ENCODE assay signal across 11 cellular contexts in genomic region chr9:99056876-99057664, GRCh38. TPM values are rescaled to one million over a fixed set of nuclear protein-coding genes. Genes with fewer than 3 reads are reported as not detected.
A peak's percentile ranks its signal among the peaks of the same experiment; 100 is the strongest.
DNase-seq lines count a peak whose midpoint lies in the region; ATAC-seq and TF ChIP-seq lines count a peak whose summit lies in the region.
"Had no signal": no experiment of that assay in that cellular context is flagged by ENCODE, and none has a peak within 500 bp of the region (broad histone marks: within the 10 kb centered on the region; RNA-seq: fewer than 3 reads in every experiment).

No MANE protein-coding gene starts in this region.

- H3K27me3 Mint-ChIP-seq in activated CD4-positive, alpha-beta T cell treated with anti-CD3 and anti-CD28 coated beads for 36 hours, result peaks cover 2% of the 10 kb centered on the region
- H3K27me3 Mint-ChIP-seq in dendritic cell treated with granulocyte-macrophage colony-stimulating factor and Interleukin-4, amounts not matched to agents 40 ng/mL and 50 ng/mL, for 4 days, result peaks cover 29% of the 10 kb centered on the region
- peaks cover 46% of the 10 kb centered on the region for H3K27me3 Mint-ChIP-seq in Calu3 (ENCODE audit: unreplicated experiment)

- H3K4me2 ChIP-seq in PC-9 (peak overlapping the region; percentile 12; the same call in 1 of the 2 replicates), smooth muscle cell (peak overlapping the region; percentile 56)

- H3K4me1 ChIP-seq in PC-9 (replicated peaks; ENCODE audit: insufficient read depth) (peaks cover 67% of the 10 kb centered on the region), smooth muscle cell (ENCODE audit: low read depth) (peaks cover 8% of the 10 kb centered on the region)

- no peaks in the 10 kb centered on the region for H3K9me3 Mint-ChIP-seq in activated CD4-positive, alpha-beta T cell treated with anti-CD3 and anti-CD28 coated beads for 36 hours (ENCODE audit: low read depth)
- H3K9me3 Mint-ChIP-seq in dendritic cell treated with granulocyte-macrophage colony-stimulating factor and Interleukin-4, amounts not matched to agents 40 ng/mL and 50 ng/mL, for 4 days, result no peaks in the 10 kb centered on the region
- H3K9me3 Mint-ChIP-seq in Calu3 (ENCODE audit: low read depth, unreplicated experiment), result peaks cover 2% of the 10 kb centered on the region
- H3K9me3 Mint-ChIP-seq: nephron, type B pancreatic cell had no signal

- H4K20me1 ChIP-seq in PC-9 (ENCODE audit: insufficient read depth) (no peaks in the 10 kb centered on the region), smooth muscle cell (ENCODE audit: low read depth) (no peaks in the 10 kb centered on the region)

- H2AFZ ChIP-seq in PC-9 (no peak overlapping the region), smooth muscle cell (ENCODE audit: low read depth) (no peak overlapping the region)

- peak overlapping the region; percentile 35 for H3K4me3 Mint-ChIP-seq in activated CD4-positive, alpha-beta T cell treated with anti-CD3 and anti-CD28 coated beads for 36 hours
- peak overlapping the region; percentile 48 for H3K4me3 Mint-ChIP-seq in dendritic cell treated with granulocyte-macrophage colony-stimulating factor and Interleukin-4, amounts not matched to agents 40 ng/mL and 50 ng/mL, for 4 days
- H3K4me3 Mint-ChIP-seq in Calu3 (ENCODE audit: low read depth, unreplicated experiment), result no peak overlapping the region
- H3K4me3 Mint-ChIP-seq: nephron, type B pancreatic cell had no signal

- TF ChIP-seq CTCF in PC-9 (conservative IDR thresholded peaks at IDR 0.05), result no peak
- TF ChIP-seq CTCF in smooth muscle cell (IDR thresholded peaks at IDR 0.05; ENCODE audit: borderline replicate concordance, insufficient read depth, poor library complexity, severe bottlenecking), result no peak
- no peak for TF ChIP-seq CTCF in Calu3 (IDR thresholded peaks at IDR 0.05; ENCODE audit: unreplicated experiment)

- intact Hi-C loops in activated CD4-positive, alpha-beta T cell treated with anti-CD3 and anti-CD28 coated beads for 36 hours (cut with DNase I, micrococcal nuclease), result loop anchor here in 1 of 2 experiments (1.0 to 5.0 kb wide), 5 partner anchors 62 to 755 kb away; partner anchors contain the start of gene GALNT12
- intact Hi-C loops in PC-9 (cut with micrococcal nuclease; ENCODE audit: unreplicated experiment), result loop anchor here (10.0 kb wide), 1 partner anchor 52 kb away; no protein-coding TSS in a partner anchor
- intact Hi-C loops in dendritic cell treated with granulocyte-macrophage colony-stimulating factor and Interleukin-4, amounts not matched to agents 40 ng/mL and 50 ng/mL, for 4 days (cut with micrococcal nuclease), result loop anchor here (2.0 to 5.0 kb wide), 2 partner anchors 50 to 56 kb away; partner anchors contain the start of gene TGFBR1
- intact Hi-C loops in Calu3 (cut with micrococcal nuclease; ENCODE audit: unreplicated experiment), result no loop called here

- no peaks in the 10 kb centered on the region for H3K36me3 ChIP-seq in PC-9 (ENCODE audit: low read depth)
- no peaks in the 10 kb centered on the region for H3K36me3 ChIP-seq in smooth muscle cell (ENCODE audit: low read depth)

- ATAC-seq in activated CD4-positive, alpha-beta T cell treated with anti-CD3 and anti-CD28 coated beads for 36 hours, result peak; percentile 52
- no peak for ATAC-seq in GM21526 (IDR thresholded peaks at IDR 0.05; ENCODE audit: low FRiP score, unreplicated experiment)

- peak overlapping the region; percentile 92 for H3K27ac ChIP-seq in PC-9
- H3K27ac ChIP-seq in smooth muscle cell (ENCODE audit: low read depth), result peak overlapping the region; percentile 86

- H3K36me3 Mint-ChIP-seq in activated CD4-positive, alpha-beta T cell treated with anti-CD3 and anti-CD28 coated beads for 36 hours (ENCODE audit: low read depth), result no peaks in the 10 kb centered on the region
- no peaks in the 10 kb centered on the region for H3K36me3 Mint-ChIP-seq in dendritic cell treated with granulocyte-macrophage colony-stimulating factor and Interleukin-4, amounts not matched to agents 40 ng/mL and 50 ng/mL, for 4 days (ENCODE audit: low read depth)
- H3K36me3 Mint-ChIP-seq in Calu3 (ENCODE audit: insufficient read depth, unreplicated experiment), result no peaks in the 10 kb centered on the region
- H3K36me3 Mint-ChIP-seq: type B pancreatic cell had no signal

- DNase-seq in activated CD4-positive, alpha-beta T cell treated with anti-CD3 and anti-CD28 coated beads for 36 hours, result peak; percentile 55
- DNase-seq in activated CD4-positive, alpha-beta T cell treated with anti-CD3 and anti-CD28 coated beads for 1 hour, result no peak
- DNase-seq in PC-9 (peak in 1 of 2 experiments; percentile 82), smooth muscle cell (lab: John Stamatoyannopoulos, UW; ENCODE audit: unreplicated experiment) (no peak), NCI-H510A (lab: John Stamatoyannopoulos, UW) (no peak), Calu3 (no peak)
- DNase-seq: NCI-H2227 treated with DMSO at 0.1 percent for 48 hours had no signal

- BruUV-seq in PC-9 (replicated peaks; lab: Mats Ljungman, UMichigan), result no TSS peak
- no TSS peak for BruUV-seq in Calu3 (replicated peaks; lab: Mats Ljungman, UMichigan)

- H3K79me2 ChIP-seq in PC-9 (ENCODE audit: low read depth) (no peaks in the 10 kb centered on the region), smooth muscle cell (ENCODE audit: low read depth) (no peaks in the 10 kb centered on the region)

- H3K4me1 Mint-ChIP-seq in activated CD4-positive, alpha-beta T cell treated with anti-CD3 and anti-CD28 coated beads for 36 hours, result peaks cover 68% of the 10 kb centered on the region
- H3K4me1 Mint-ChIP-seq in dendritic cell treated with granulocyte-macrophage colony-stimulating factor and Interleukin-4, amounts not matched to agents 40 ng/mL and 50 ng/mL, for 4 days (ENCODE audit: low read depth), result peaks cover 70% of the 10 kb centered on the region
- H3K4me1 Mint-ChIP-seq in Calu3 (ENCODE audit: low read depth, unreplicated experiment), result no peaks in the 10 kb centered on the region

- H3K4me3 ChIP-seq in PC-9 (no peak overlapping the region), smooth muscle cell (no peak overlapping the region)

- H3F3A ChIP-seq in PC-9 (ENCODE audit: insufficient read depth, low read depth) (peaks cover 23% of the 10 kb centered on the region), smooth muscle cell (ENCODE audit: low read depth) (peaks cover 35% of the 10 kb centered on the region)

- POLR2A ChIA-PET in activated CD4-positive, alpha-beta T cell treated with anti-CD3 and anti-CD28 coated beads for 36 hours (lab: Charles Lee), result no interaction called here
- POLR2A ChIA-PET in PC-9 (lab: Charles Lee; ENCODE audit: unreplicated experiment), result no interaction called here

- WGBS in smooth muscle cell (ENCODE audit: low lambda C conversion rate), result 51% methylated on average over 6 of the region's 6 CpGs

- H3K9me3 ChIP-seq in PC-9 (ENCODE audit: insufficient read depth, low read depth) (no peaks in the 10 kb centered on the region; the same call in 1 of the 2 replicates), smooth muscle cell (replicated peaks; ENCODE audit: low read depth) (no peaks in the 10 kb centered on the region)

- H3K27ac Mint-ChIP-seq in activated CD4-positive, alpha-beta T cell treated with anti-CD3 and anti-CD28 coated beads for 36 hours, result peak overlapping the region; percentile 24
- H3K27ac Mint-ChIP-seq in dendritic cell treated with granulocyte-macrophage colony-stimulating factor and Interleukin-4, amounts not matched to agents 40 ng/mL and 50 ng/mL, for 4 days, result peak overlapping the region; percentile 93
- H3K27ac Mint-ChIP-seq in Calu3 (ENCODE audit: unreplicated experiment), result no peak overlapping the region
- H3K27ac Mint-ChIP-seq: nephron, type B pancreatic cell had no signal

- H3K9ac ChIP-seq in smooth muscle cell (ENCODE audit: low read depth), result peak overlapping the region; percentile 32

- H3K27me3 ChIP-seq in PC-9 (ENCODE audit: insufficient read depth, low read depth) (no peaks in the 10 kb centered on the region), smooth muscle cell (ENCODE audit: low read depth) (no peaks in the 10 kb centered on the region)

- no peaks in the 10 kb centered on the region; the same call in 1 of the 2 replicates for H3K9me2 ChIP-seq in PC-9 (ENCODE audit: insufficient read depth)

- CTCF ChIA-PET in activated CD4-positive, alpha-beta T cell treated with anti-CD3 and anti-CD28 coated beads for 36 hours (lab: Charles Lee), result interaction anchor here (1.1 kb wide), 1 partner anchor 76 kb away, joined by 3 read pairs; no protein-coding TSS in a partner anchor
- CTCF ChIA-PET in PC-9 (lab: Charles Lee) (no interaction called here), Calu3 (lab: Charles Lee) (no interaction called here)

RNA-seq across cellular contexts. Expression of gene TGFBR1, which starts 47.8 kb away (rescaled TPM):
- total RNA-seq in activated CD4-positive, alpha-beta T cell treated with anti-CD3 and anti-CD28 coated beads for 36 hours, result 10 to 100 TPM; 18.6 to 19.3 TPM
- total RNA-seq in PC-9 (2021), result 17.1 and 18.3 TPM in 2 replicates
- 240 and 267 TPM in 2 replicates for total RNA-seq in smooth muscle cell
- 77.0 and 87.8 TPM in 2 replicates for polyA plus RNA-seq in smooth muscle cell
- total RNA-seq in Calu3 (2022), result 19.4 and 22.6 TPM in 2 replicates

Comparison
In these comparisons a context has a peak if more than half of its experiments do, and no peak if none do; other contexts are left out.
1. RNA of gene TGFBR1, which starts 47.8 kb away (total RNA-seq): 240 to 267 TPM in smooth muscle cell; 19.4 to 22.6 TPM in Calu3, 18.6 to 19.3 TPM in activated CD4-positive, alpha-beta T cell treated with anti-CD3 and anti-CD28 coated beads for 36 hours and 17.1 to 18.3 TPM in PC-9; every median in the first group is over 10 times any median in the second.